ENCODE assay signal across 12 cellular contexts in genomic region chr2:168371273-168371992, GRCh38.
DNase-seq lines count a peak whose midpoint lies in the region; ATAC-seq and TF ChIP-seq lines count a peak whose summit lies in the region.
"Had no signal": no experiment of that assay in that cellular context is flagged by ENCODE, and none has a peak within 500 bp of the region (broad histone marks: within the 10 kb centered on the region; RNA-seq: fewer than 3 reads in every experiment).

No MANE protein-coding gene starts in this region.

- TF ChIP-seq CTCF in HL-60 (IDR thresholded peaks at IDR 0.05; ENCODE audit: insufficient read depth, low read length) (no peak), ascending aorta (IDR thresholded peaks at IDR 0.05) (no peak)

- H3K4me3 Mint-ChIP-seq in activated naive CD4-positive, alpha-beta T cell treated with anti-CD3 and anti-CD28 coated beads, Interleukin-2, amount 10 ng/mL, durations not matched to agents 7 days and 5 days = no peak overlapping the region
- no peak overlapping the region for H3K4me3 Mint-ChIP-seq in stimulated activated effector memory CD8-positive, alpha-beta T cell treated with anti-CD3 and anti-CD28 coated beads, Interleukin-12 subunit alpha, Interleukin-12 subunit beta, amount 100 ng/mL, for 72 hours

- CTCF ChIA-PET in activated naive CD4-positive, alpha-beta T cell treated with anti-CD3 and anti-CD28 coated beads, Interleukin-2, amount 10 ng/mL, durations not matched to agents 7 days and 5 days (lab: Charles Lee) = no interaction called here

- peak; percentile 23 for DNase-seq in activated naive CD4-positive, alpha-beta T cell treated with anti-CD3 and anti-CD28 coated beads, Interleukin-2, amount 10 ng/mL, durations not matched to agents 7 days and 5 days
- DNase-seq in activated naive CD4-positive, alpha-beta T cell treated with anti-CD3 and anti-CD28 coated beads, Interleukin-2, amount 50 U/mL, for 72 hours (ENCODE audit: low spot score in 2 of 2) = no peak
- DNase-seq in HL-60 (ENCODE audit: low read depth in 1 of 2, low spot score in 1 of 2) (peak in 1 of 2 experiments; percentile 54), ascending aorta (ENCODE audit: low spot score in 2 of 2) (no peak), EL (no peak)
- DNase-seq in stimulated activated effector memory CD8-positive, alpha-beta T cell treated with anti-CD3 and anti-CD28 coated beads, Interleukin-12 subunit alpha, Interleukin-12 subunit beta, amount 100 ng/mL, for 72 hours (ENCODE audit: low spot score in 2 of 2) = no peak
- DNase-seq in stimulated activated CD4-positive, alpha-beta T cell treated with anti-CD3 and anti-CD28 coated beads, Interleukin-4, amount 100 ng/mL, for 1 hour = no peak
- DNase-seq: brain microvascular endothelial cell, NCI-H1436, OCI-M1 had no signal

- H3K27ac ChIP-seq in HL-60 (replicated peaks) (peak overlapping the region; percentile 59), ascending aorta (no peak overlapping the region)
- H3K27ac ChIP-seq: brain microvascular endothelial cell, epithelial cell of prostate had no signal

- H3K36me3 Mint-ChIP-seq in activated naive CD4-positive, alpha-beta T cell treated with anti-CD3 and anti-CD28 coated beads, Interleukin-2, amount 10 ng/mL, durations not matched to agents 7 days and 5 days = no peaks in the 10 kb centered on the region
- peaks cover 9 to 10% of the 10 kb centered on the region in 2 donors for H3K36me3 Mint-ChIP-seq in activated naive CD4-positive, alpha-beta T cell treated with anti-CD3 and anti-CD28 coated beads, Interleukin-2, amount 50 U/mL, for 72 hours
- no peaks in the 10 kb centered on the region for H3K36me3 Mint-ChIP-seq in stimulated activated effector memory CD8-positive, alpha-beta T cell treated with anti-CD3 and anti-CD28 coated beads, Interleukin-12 subunit alpha, Interleukin-12 subunit beta, amount 100 ng/mL, for 72 hours

- H3K36me3 ChIP-seq in ascending aorta = no peaks in the 10 kb centered on the region
- H3K36me3 ChIP-seq: brain microvascular endothelial cell had no signal

- H3K4me3 ChIP-seq in HL-60 (replicated peaks; ENCODE audit: insufficient read depth, low read length) (no peak overlapping the region), ascending aorta (no peak overlapping the region)

- H3K27ac Mint-ChIP-seq in activated naive CD4-positive, alpha-beta T cell treated with anti-CD3 and anti-CD28 coated beads, Interleukin-2, amount 10 ng/mL, durations not matched to agents 7 days and 5 days = no peak overlapping the region
- H3K27ac Mint-ChIP-seq in activated naive CD4-positive, alpha-beta T cell treated with anti-CD3 and anti-CD28 coated beads, Interleukin-2, amount 50 U/mL, for 72 hours = no peak overlapping the region
- H3K27ac Mint-ChIP-seq in stimulated activated effector memory CD8-positive, alpha-beta T cell treated with anti-CD3 and anti-CD28 coated beads, Interleukin-12 subunit alpha, Interleukin-12 subunit beta, amount 100 ng/mL, for 72 hours = peak overlapping the region; percentile 42

- peaks cover 4% of the 10 kb centered on the region for H3K27me3 Mint-ChIP-seq in activated naive CD4-positive, alpha-beta T cell treated with anti-CD3 and anti-CD28 coated beads, Interleukin-2, amount 10 ng/mL, durations not matched to agents 7 days and 5 days

- no peak for ATAC-seq in activated naive CD4-positive, alpha-beta T cell treated with anti-CD3 and anti-CD28 coated beads, Interleukin-2, amount 50 U/mL, for 72 hours
- peak; percentile 46 for ATAC-seq in HG02610 (IDR thresholded peaks at IDR 0.05; ENCODE audit: unreplicated experiment)
- ATAC-seq in stimulated activated effector memory CD8-positive, alpha-beta T cell treated with anti-CD3 and anti-CD28 coated beads, Interleukin-12 subunit alpha, Interleukin-12 subunit beta, amount 100 ng/mL, for 72 hours = peak; percentile 65

- peaks cover under 1% of the 10 kb centered on the region for H3K9me3 Mint-ChIP-seq in activated naive CD4-positive, alpha-beta T cell treated with anti-CD3 and anti-CD28 coated beads, Interleukin-2, amount 10 ng/mL, durations not matched to agents 7 days and 5 days
- H3K9me3 Mint-ChIP-seq in activated naive CD4-positive, alpha-beta T cell treated with anti-CD3 and anti-CD28 coated beads, Interleukin-2, amount 50 U/mL, for 72 hours = peaks cover 3 to 18% of the 10 kb centered on the region in 2 donors
- peaks cover 3% of the 10 kb centered on the region for H3K9me3 Mint-ChIP-seq in stimulated activated effector memory CD8-positive, alpha-beta T cell treated with anti-CD3 and anti-CD28 coated beads, Interleukin-12 subunit alpha, Interleukin-12 subunit beta, amount 100 ng/mL, for 72 hours

- intact Hi-C loops in ascending aorta (cut with DNase I) = no loop called here

- H3K9me3 ChIP-seq in ascending aorta = no peaks in the 10 kb centered on the region

- peaks cover 17% of the 10 kb centered on the region for H3K4me1 Mint-ChIP-seq in activated naive CD4-positive, alpha-beta T cell treated with anti-CD3 and anti-CD28 coated beads, Interleukin-2, amount 10 ng/mL, durations not matched to agents 7 days and 5 days
- H3K4me1 Mint-ChIP-seq in stimulated activated effector memory CD8-positive, alpha-beta T cell treated with anti-CD3 and anti-CD28 coated beads, Interleukin-12 subunit alpha, Interleukin-12 subunit beta, amount 100 ng/mL, for 72 hours = peaks cover 18% of the 10 kb centered on the region

- H3K27me3 ChIP-seq in HL-60 (ENCODE audit: insufficient read depth, poor library complexity, severe bottlenecking) = no peaks in the 10 kb centered on the region
- H3K27me3 ChIP-seq in ascending aorta = no peaks in the 10 kb centered on the region
- H3K27me3 ChIP-seq: brain microvascular endothelial cell had no signal

- H3K4me1 ChIP-seq in ascending aorta = no peaks in the 10 kb centered on the region

Comparison
In these comparisons a context has a peak if more than half of its experiments do, and no peak if none do; other contexts are left out.
1. ATAC-seq: peak in HG02610 (single experiment) and stimulated activated effector memory CD8-positive, alpha-beta T cell treated with anti-CD3 and anti-CD28 coated beads, Interleukin-12 subunit alpha, Interleukin-12 subunit beta, amount 100 ng/mL, for 72 hours (single experiment); none in activated naive CD4-positive, alpha-beta T cell treated with anti-CD3 and anti-CD28 coated beads, Interleukin-2, amount 50 U/mL, for 72 hours (0 of 2).